Comparison of ENCODE assay signal across 8 cellular contexts in the genomic region with DNA sequence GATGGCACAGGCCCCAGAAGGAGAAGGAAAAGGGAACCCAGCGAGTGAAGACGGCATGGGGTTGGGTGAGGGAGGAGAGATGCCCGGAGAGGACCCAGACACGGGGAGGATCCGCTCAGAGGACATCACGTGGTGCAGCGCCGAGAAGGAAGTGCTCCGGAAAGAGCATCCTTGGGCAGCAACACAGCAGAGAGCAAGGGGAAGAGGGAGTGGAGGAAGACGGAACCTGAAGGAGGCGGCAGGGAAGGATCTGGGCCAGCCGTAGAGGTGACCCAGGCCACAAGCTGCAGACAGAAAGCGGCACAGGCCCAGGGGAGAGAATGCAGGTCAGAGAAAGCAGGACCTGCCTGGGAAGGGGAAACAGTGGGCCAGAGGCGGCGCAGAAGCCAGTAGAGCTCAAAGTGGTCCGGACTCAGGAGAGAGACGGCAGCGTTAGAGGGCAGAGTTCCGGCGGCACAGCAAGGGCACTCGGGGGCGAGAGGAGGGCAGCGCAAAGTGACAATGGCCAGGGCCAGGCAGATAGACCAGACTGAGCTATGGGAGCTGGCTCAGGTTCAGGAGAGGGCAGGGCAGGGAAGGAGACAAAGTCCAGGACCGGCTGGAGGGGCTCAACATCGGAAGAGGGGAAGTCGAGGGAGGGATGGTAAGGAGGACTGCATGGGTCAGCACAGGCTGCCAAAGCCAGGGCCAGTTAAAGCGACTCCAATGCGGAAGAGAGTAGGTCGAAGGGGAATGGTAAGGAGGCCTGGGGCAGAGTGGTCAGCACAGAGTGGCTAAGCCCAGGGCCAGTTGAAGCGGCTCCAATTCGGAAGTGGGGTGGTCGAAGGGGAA. TPM values are rescaled to one million over a fixed set of nuclear protein-coding genes. Genes with fewer than 3 reads are reported as not detected.
DNase-seq lines count a peak whose midpoint lies in the region; ATAC-seq and TF ChIP-seq lines count a peak whose summit lies in the region.

No MANE protein-coding gene starts in this region.

- ATAC-seq in HG02763 (IDR thresholded peaks at IDR 0.05; ENCODE audit: unreplicated experiment) (no peak), HG03520 (IDR thresholded peaks at IDR 0.05; ENCODE audit: unreplicated experiment) (no peak)

- TF ChIP-seq POLR2A in breast epithelium (IDR thresholded peaks at IDR 0.05) (no peak), sigmoid colon (IDR thresholded peaks at IDR 0.05) (peak; percentile 31 to 49)

- peaks cover 0 to 18% of the 10 kb centered on the region in 2 donors for H3K4me1 ChIP-seq in breast epithelium
- H3K4me1 ChIP-seq in iPS-18a (ENCODE audit: control insufficient read depth, low read depth, low read length), result peaks cover 14% of the 10 kb centered on the region
- H3K4me1 ChIP-seq in sigmoid colon, result peaks cover 0 to 61% (median 53%) of the 10 kb centered on the region in 4 donors

- H3K36me3 Mint-ChIP-seq in T-helper 2 cell treated with Interferon-gamma antibody and Interleukin-4, amounts not matched to agents 5 μg/mL and 100 μg/mL, for 36 hours (ENCODE audit: low read depth), result peaks cover 12% of the 10 kb centered on the region

- no peaks in the 10 kb centered on the region for H3K9me3 ChIP-seq in breast epithelium
- no peaks in the 10 kb centered on the region for H3K9me3 ChIP-seq in iPS-18a (ENCODE audit: control insufficient read depth, low read depth, low read length)
- H3K9me3 ChIP-seq in sigmoid colon, result no peaks in the 10 kb centered on the region

- no peaks in the 10 kb centered on the region for H3K9me3 Mint-ChIP-seq in T-helper 2 cell treated with Interferon-gamma antibody and Interleukin-4, amounts not matched to agents 5 μg/mL and 100 μg/mL, for 36 hours

- peak overlapping the region; percentile 86 to 96 (median 93) for H3K4me3 ChIP-seq in breast epithelium
- H3K4me3 ChIP-seq in iPS-18a (ENCODE audit: low read length), result peak overlapping the region; percentile 90
- peak overlapping the region; percentile 76 to 96 (median 86) for H3K4me3 ChIP-seq in sigmoid colon

- peak in 1 of 4 donors; percentile 48 for TF ChIP-seq EP300 in sigmoid colon (IDR thresholded peaks at IDR 0.05)

- H3K9ac ChIP-seq in iPS-18a (ENCODE audit: low read length), result peak overlapping the region; percentile 73

- peaks cover 6% of the 10 kb centered on the region for H3K27me3 Mint-ChIP-seq in T-helper 2 cell treated with Interferon-gamma antibody and Interleukin-4, amounts not matched to agents 5 μg/mL and 100 μg/mL, for 36 hours (ENCODE audit: low read depth)

- WGBS in sigmoid colon, 2 donors, result 1% methylated on average over 32 of the region's 32 CpGs

- H3K4me1 Mint-ChIP-seq in T-helper 2 cell treated with Interferon-gamma antibody and Interleukin-4, amounts not matched to agents 5 μg/mL and 100 μg/mL, for 36 hours (ENCODE audit: low read depth), result peaks cover 33% of the 10 kb centered on the region

- intact Hi-C loops in breast epithelium (cut with DNase I; ENCODE audit: low total_unique reads) (no loop called here), sigmoid colon (cut with DNase I) (loop anchor here (5.0 to 10.0 kb wide), 4 partner anchors 538 to 1249 kb away; a partner anchor contains a TSS)

- H3K27ac Mint-ChIP-seq in T-helper 2 cell treated with Interferon-gamma antibody and Interleukin-4, amounts not matched to agents 5 μg/mL and 100 μg/mL, for 36 hours, result peak overlapping the region; percentile 97

- TF ChIP-seq CTCF in breast epithelium (IDR thresholded peaks at IDR 0.05), result no peak
- no peak for TF ChIP-seq CTCF in sigmoid colon (IDR thresholded peaks at IDR 0.05)

- peak; percentile 24 for DNase-seq in DMS79 (lab: John Stamatoyannopoulos, UW)
- DNase-seq in HT1080 (ENCODE audit: low read depth), result peak; percentile 56
- DNase-seq in T-helper 2 cell treated with Interferon-gamma antibody and Interleukin-4, amounts not matched to agents 5 μg/mL and 100 μg/mL, for 36 hours (ENCODE audit: low spot score), result peak; percentile 51
- DNase-seq in breast epithelium (ENCODE audit: low spot score in 2 of 2), result peak in 1 of 2 donors; percentile 44
- DNase-seq in sigmoid colon, result peak; percentile 92

- H3K27ac ChIP-seq in breast epithelium (peak overlapping the region; percentile 90 to 96), iPS-18a (ENCODE audit: low read length) (no peak overlapping the region), sigmoid colon (peak overlapping the region; percentile 95 to 99 (median 98))

- H3K36me3 ChIP-seq in breast epithelium, result no peaks in the 10 kb centered on the region
- H3K36me3 ChIP-seq in iPS-18a (ENCODE audit: control insufficient read depth, low read depth, low read length), result no peaks in the 10 kb centered on the region
- H3K36me3 ChIP-seq in sigmoid colon, result peaks cover 0 to 7% (median 3%) of the 10 kb centered on the region in 4 donors

- H3K27me3 ChIP-seq in breast epithelium (no peaks in the 10 kb centered on the region), iPS-18a (ENCODE audit: control insufficient read depth, insufficient read depth, low read length) (no peaks in the 10 kb centered on the region), sigmoid colon (no peaks in the 10 kb centered on the region)

- peak overlapping the region; percentile 97 for H3K4me3 Mint-ChIP-seq in T-helper 2 cell treated with Interferon-gamma antibody and Interleukin-4, amounts not matched to agents 5 μg/mL and 100 μg/mL, for 36 hours

RNA-seq across cellular contexts. Expression of a gene that starts 1.0 kb away (rescaled TPM):
- total RNA-seq in HT1080 (2014; rRNA removed; shearing (Covaris generic)), result 51.1 and 57.6 TPM in 2 replicates
- 29.1 and 34.0 TPM in 2 replicates for polyA plus RNA-seq in HT1080 (2015; cell fraction: cytosol; rRNA removed)
- 149 and 151 TPM in 2 replicates for polyA plus RNA-seq in HT1080 (2015; cell fraction: nucleus; rRNA removed)
- total RNA-seq in breast epithelium (100 to 1,000 TPM in 1 of 3 donors, 10 to 100 TPM in 2; 68.3 to 148 (median 91.7) TPM), sigmoid colon (100 to 1,000 TPM; 125 to 222 (median 168) TPM)
- 100 to 1,000 TPM in 1 of 3 donors, 10 to 100 TPM in 2; 53.6 to 139 (median 58.9) TPM for polyA plus RNA-seq in sigmoid colon

RNA-seq across cellular contexts. Expression of a gene that starts 32.6 kb away (rescaled TPM):
- 28.7 and 33.4 TPM in 2 replicates for total RNA-seq in HT1080 (2014; rRNA removed; shearing (Covaris generic))
- 26.8 and 30.7 TPM in 2 replicates for polyA plus RNA-seq in HT1080 (2015; cell fraction: cytosol; rRNA removed)
- polyA plus RNA-seq in HT1080 (2015; cell fraction: nucleus; rRNA removed), result 5.2 and 10.6 TPM in 2 replicates
- 1 to 10 TPM in 2 of 3 donors, not detected in 1; 3.7 to 7.2 TPM for total RNA-seq in breast epithelium
- total RNA-seq in sigmoid colon, result 1 to 10 TPM in 1 of 4 donors, not detected in 3; 2.2 TPM
- polyA plus RNA-seq in sigmoid colon, result 10 to 100 TPM in 1 of 3 donors, 1 to 10 TPM in 2; 1.4 to 17.4 (median 2.3) TPM

RNA-seq across cellular contexts. Expression of a gene that starts 40.8 kb away (rescaled TPM):
- total RNA-seq in HT1080 (2014; rRNA removed; shearing (Covaris generic)), result 7.3 and 7.8 TPM in 2 replicates
- 2.4 and 2.7 TPM in 2 replicates for polyA plus RNA-seq in HT1080 (2015; cell fraction: cytosol; rRNA removed)
- 6.8 and 8.7 TPM in 2 replicates for polyA plus RNA-seq in HT1080 (2015; cell fraction: nucleus; rRNA removed)
- total RNA-seq in breast epithelium (10 to 100 TPM in 2 of 3 donors, 1 to 10 TPM in 1; 2.4 to 51.1 (median 50.1) TPM), sigmoid colon (under 1 TPM in 1 of 4 donors, not detected in 3; 0.28 TPM)
- 10 to 100 TPM; 36.3 to 77.8 (median 37.8) TPM for polyA plus RNA-seq in sigmoid colon

RNA-seq across cellular contexts. Expression of a gene that starts 41.1 kb away (rescaled TPM):
- not detected in 2 replicates for total RNA-seq in HT1080 (2014; rRNA removed; shearing (Covaris generic))
- polyA plus RNA-seq in HT1080 (2015; cell fraction: cytosol; rRNA removed), result not detected in 2 replicates
- polyA plus RNA-seq in HT1080 (2015; cell fraction: nucleus; rRNA removed), result 0.39 TPM in 1 of 2 replicates, not detected in the other
- total RNA-seq in breast epithelium (1 to 10 TPM in 1 of 3 donors, not detected in 2; 2.6 TPM), sigmoid colon (not detected)
- polyA plus RNA-seq in sigmoid colon, result 10 to 100 TPM in 1 of 3 donors, 1 to 10 TPM in 2; 3.6 to 45.5 (median 3.6) TPM

RNA-seq across cellular contexts. Expression of a gene that starts 50.0 kb away (rescaled TPM):
- 2.0 and 2.2 TPM in 2 replicates for total RNA-seq in HT1080 (2014; rRNA removed; shearing (Covaris generic))
- polyA plus RNA-seq in HT1080 (2015; cell fraction: cytosol; rRNA removed), result 1.2 and 1.8 TPM in 2 replicates
- polyA plus RNA-seq in HT1080 (2015; cell fraction: nucleus; rRNA removed), result 0.62 and 2.6 TPM in 2 replicates
- total RNA-seq in breast epithelium (1 to 10 TPM in 2 of 3 donors, not detected in 1; 4.7 to 4.9 TPM), sigmoid colon (not detected)
- 1 to 10 TPM in 1 of 3 donors, not detected in 2; 1.1 TPM for polyA plus RNA-seq in sigmoid colon
